Comparison of ENCODE assay signal across 2 cellular contexts in the genomic region with DNA sequence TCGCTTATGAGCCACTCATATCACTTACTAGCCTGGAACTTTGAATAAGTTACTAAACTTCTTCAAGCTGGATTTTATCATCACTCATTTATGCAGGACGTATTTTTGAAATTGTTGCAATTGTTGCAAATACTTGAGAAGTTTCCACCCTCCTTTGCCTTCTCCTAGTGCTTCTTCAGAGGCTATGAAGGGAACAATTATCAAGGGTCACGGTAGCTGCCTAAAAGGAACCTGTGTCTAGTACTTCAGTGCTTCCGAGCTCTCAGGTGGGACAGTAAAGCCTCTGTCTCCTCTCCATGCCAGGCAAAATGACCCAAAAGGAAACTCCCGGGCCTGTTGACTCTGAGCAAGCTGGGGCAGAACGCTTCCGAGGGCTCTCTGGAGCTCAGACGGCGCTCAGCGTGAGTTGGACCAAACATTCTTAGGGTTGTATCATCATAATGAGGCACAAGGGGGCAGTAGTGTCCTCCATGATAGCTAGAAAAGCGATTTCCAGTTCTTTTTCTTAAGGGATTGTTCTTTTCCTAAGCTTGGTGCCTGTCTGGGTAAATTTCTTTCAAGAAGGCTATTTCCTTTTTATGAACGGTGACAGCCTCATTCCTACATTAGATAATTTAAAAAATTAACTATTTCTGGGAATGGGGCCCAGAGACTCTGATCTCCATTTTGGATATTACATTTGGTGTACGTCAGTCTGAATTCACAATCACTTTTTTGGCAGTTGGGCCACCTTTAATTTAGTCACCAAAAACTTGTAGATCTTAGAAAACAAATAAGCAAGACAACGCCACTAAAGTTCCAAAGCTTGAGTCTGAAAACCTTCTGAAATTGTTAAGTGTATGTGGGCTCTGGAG.
TF ChIP-seq lines count a peak whose summit lies in the region.

No MANE protein-coding gene starts in this region.

TF ChIP-seq in HCT116, 20 proteins besides CTCF, POLR2A, EP300 and RAD21:
- no peak for TF ChIP-seq EZH2 (IDR thresholded peaks at IDR 0.05)
- no peak for TF ChIP-seq EZH2phosphoT487 (IDR thresholded peaks at IDR 0.05; ENCODE audit: borderline replicate concordance)
- TF ChIP-seq, protein P1, sequence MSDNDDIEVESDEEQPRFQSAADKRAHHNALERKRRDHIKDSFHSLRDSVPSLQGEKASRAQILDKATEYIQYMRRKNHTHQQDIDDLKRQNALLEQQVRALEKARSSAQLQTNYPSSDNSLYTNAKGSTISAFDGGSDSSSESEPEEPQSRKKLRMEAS (IDR thresholded peaks at IDR 0.05) = no peak
- TF ChIP-seq, protein P2, sequence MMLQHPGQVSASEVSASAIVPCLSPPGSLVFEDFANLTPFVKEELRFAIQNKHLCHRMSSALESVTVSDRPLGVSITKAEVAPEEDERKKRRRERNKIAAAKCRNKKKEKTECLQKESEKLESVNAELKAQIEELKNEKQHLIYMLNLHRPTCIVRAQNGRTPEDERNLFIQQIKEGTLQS (IDR thresholded peaks at IDR 0.05) = no peak
- no peak for TF ChIP-seq TCF7L2 (IDR thresholded peaks at IDR 0.05; ENCODE audit: borderline replicate concordance, extremely low read depth, insufficient read depth, insufficient read length)
- TF ChIP-seq, protein P3, sequence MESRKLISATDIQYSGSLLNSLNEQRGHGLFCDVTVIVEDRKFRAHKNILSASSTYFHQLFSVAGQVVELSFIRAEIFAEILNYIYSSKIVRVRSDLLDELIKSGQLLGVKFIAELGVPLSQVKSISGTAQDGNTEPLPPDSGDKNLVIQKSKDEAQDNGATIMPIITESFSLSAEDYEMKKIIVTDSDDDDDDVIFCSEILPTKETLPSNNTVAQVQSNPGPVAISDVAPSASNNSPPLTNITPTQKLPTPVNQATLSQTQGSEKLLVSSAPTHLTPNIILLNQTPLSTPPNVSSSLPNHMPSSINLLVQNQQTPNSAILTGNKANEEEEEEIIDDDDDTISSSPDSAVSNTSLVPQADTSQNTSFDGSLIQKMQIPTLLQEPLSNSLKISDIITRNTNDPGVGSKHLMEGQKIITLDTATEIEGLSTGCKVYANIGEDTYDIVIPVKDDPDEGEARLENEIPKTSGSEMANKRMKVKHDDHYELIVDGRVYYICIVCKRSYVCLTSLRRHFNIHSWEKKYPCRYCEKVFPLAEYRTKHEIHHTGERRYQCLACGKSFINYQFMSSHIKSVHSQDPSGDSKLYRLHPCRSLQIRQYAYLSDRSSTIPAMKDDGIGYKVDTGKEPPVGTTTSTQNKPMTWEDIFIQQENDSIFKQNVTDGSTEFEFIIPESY (IDR thresholded peaks at IDR 0.05; ENCODE audit: extremely low read depth, insufficient replicate concordance, low read length) = no peak
- TF ChIP-seq EGR1 (IDR thresholded peaks at IDR 0.05; ENCODE audit: low read depth) = no peak
- no peak for TF ChIP-seq ELF1 (IDR thresholded peaks at IDR 0.05; ENCODE audit: borderline replicate concordance, low read depth)
- TF ChIP-seq SP1 (IDR thresholded peaks at IDR 0.05; ENCODE audit: low read depth) = no peak
- no peak for TF ChIP-seq JUND (IDR thresholded peaks at IDR 0.05)
- no peak for TF ChIP-seq ZNF274 (IDR thresholded peaks at IDR 0.05; ENCODE audit: low read depth, low read length)
- no peak for TF ChIP-seq POLR2AphosphoS5 (IDR thresholded peaks at IDR 0.05; ENCODE audit: low read depth, low read length)
- TF ChIP-seq FOSL1 (IDR thresholded peaks at IDR 0.05; ENCODE audit: low read depth) = no peak
- TF ChIP-seq SIN3A (IDR thresholded peaks at IDR 0.05; ENCODE audit: low read depth) = no peak
- TF ChIP-seq SRF (IDR thresholded peaks at IDR 0.05; ENCODE audit: low read depth) = no peak
- no peak for TF ChIP-seq YY1 (IDR thresholded peaks at IDR 0.05; ENCODE audit: extremely low read depth, insufficient replicate concordance, low read depth, low read length)
- no peak for TF ChIP-seq ZFX (IDR thresholded peaks at IDR 0.05)
- no peak for TF ChIP-seq CBX3 (IDR thresholded peaks at IDR 0.05; ENCODE audit: low read depth)
- TF ChIP-seq CEBPB (IDR thresholded peaks at IDR 0.05; ENCODE audit: low read depth) = no peak

TF ChIP-seq in H1, 55 proteins besides CTCF, POLR2A, EP300 and RAD21:
- 0 out of 2 replicates have a peak, but pooled peaks have one; percentile 25 for TF ChIP-seq YY1 (IDR thresholded peaks at IDR 0.05; ENCODE audit: low read depth, low read length)
- no peak for TF ChIP-seq KDM1A (IDR thresholded peaks at IDR 0.05; ENCODE audit: borderline replicate concordance, low read length)
- no peak for TF ChIP-seq SP4 (IDR thresholded peaks at IDR 0.05; ENCODE audit: low read length)
- no peak for TF ChIP-seq GABPA (IDR thresholded peaks at IDR 0.05; ENCODE audit: borderline replicate concordance, insufficient read depth, low read length)
- peak; percentile 72 for TF ChIP-seq TEAD4 (IDR thresholded peaks at IDR 0.05; ENCODE audit: low read depth, low read length)
- no peak for TF ChIP-seq EGR1 (IDR thresholded peaks at IDR 0.05; ENCODE audit: borderline replicate concordance, low read depth, low read length)
- TF ChIP-seq, protein P1 (IDR thresholded peaks at IDR 0.05) = no peak
- TF ChIP-seq BRCA1 (IDR thresholded peaks at IDR 0.05; ENCODE audit: low read depth, low read length) = peak; percentile 3; the same call in 1 of the 2 replicates
- TF ChIP-seq NANOG (IDR thresholded peaks at IDR 0.05; ENCODE audit: insufficient read depth, low read depth, low read length, poor library complexity, severe bottlenecking) = no peak
- TF ChIP-seq SIRT6 (IDR thresholded peaks at IDR 0.05; ENCODE audit: low read length) = no peak
- TF ChIP-seq CREB1 (IDR thresholded peaks at IDR 0.05) = no peak
- TF ChIP-seq EZH2 (IDR thresholded peaks at IDR 0.05; ENCODE audit: low read depth, low read length, severe bottlenecking) = no peak
- 0 out of 2 replicates have a peak, but pooled peaks have one; percentile 20 for TF ChIP-seq CHD2 (IDR thresholded peaks at IDR 0.05; ENCODE audit: low read length)
- TF ChIP-seq SIN3A (conservative IDR thresholded peaks at IDR 0.05 in 1 of 2, IDR thresholded peaks at IDR 0.05 in 1 of 2; ENCODE audit: low read depth in 1 of 2, low read length in 2 of 2) = no peak
- no peak for TF ChIP-seq CHD1 (IDR thresholded peaks at IDR 0.05; ENCODE audit: low read depth, low read length)
- no peak for TF ChIP-seq CBX8 (IDR thresholded peaks at IDR 0.05; ENCODE audit: borderline replicate concordance, low read depth, low read length)
- TF ChIP-seq BACH1 (IDR thresholded peaks at IDR 0.05; ENCODE audit: low read length) = no peak
- no peak for TF ChIP-seq FOSL1 (IDR thresholded peaks at IDR 0.05; ENCODE audit: insufficient read depth, low read depth, low read length)
- TF ChIP-seq BCL11A (IDR thresholded peaks at IDR 0.05; ENCODE audit: low read depth in 2 of 2, low read length in 2 of 2) = no peak
